1 cellular context compared by ENCODE assay signal in the genomic region with DNA sequence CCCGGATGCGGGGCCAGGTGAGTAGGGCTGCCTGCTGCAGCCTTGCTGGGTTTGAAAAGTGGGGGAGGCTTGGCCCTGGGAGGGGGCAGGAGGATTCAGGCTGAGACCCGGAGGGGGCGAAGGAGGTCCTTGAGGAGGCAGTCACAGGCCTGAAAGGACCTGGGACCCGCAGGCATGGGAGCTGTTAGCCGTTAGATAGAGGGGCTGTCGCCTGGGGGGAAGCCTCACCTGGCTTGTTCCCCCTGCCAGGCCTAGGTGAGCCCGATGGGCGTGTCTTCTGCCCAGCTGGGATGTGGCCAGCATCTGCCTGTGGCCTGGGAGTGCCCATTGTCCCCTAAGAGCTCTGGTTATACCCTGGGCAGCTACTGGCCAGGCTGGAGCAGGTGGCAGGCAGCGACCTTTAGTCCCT.
TF ChIP-seq lines count a peak whose summit lies in the region.

No MANE protein-coding gene starts in this region.

TF ChIP-seq in GM12878, 131 proteins besides CTCF, POLR2A, EP300 and RAD21:
- TF ChIP-seq CBFB (IDR thresholded peaks at IDR 0.05; ENCODE audit: low read depth) (no peak), SMC3 (IDR thresholded peaks at IDR 0.05; ENCODE audit: borderline replicate concordance, low read length) (no peak), SREBF1 (IDR thresholded peaks at IDR 0.05; ENCODE audit: low read length) (no peak), MTA3 (IDR thresholded peaks at IDR 0.05; ENCODE audit: borderline replicate concordance, low read length) (no peak), MXI1 (IDR thresholded peaks at IDR 0.05; ENCODE audit: low read depth, low read length) (no peak), SMARCA5 (IDR thresholded peaks at IDR 0.05) (no peak), RCOR1 (conservative IDR thresholded peaks at IDR 0.05; ENCODE audit: low read depth, low read length) (no peak), DPF2 (IDR thresholded peaks at IDR 0.05) (no peak)
